Comparison of ENCODE assay signal across 20 cellular contexts in the genomic region with DNA sequence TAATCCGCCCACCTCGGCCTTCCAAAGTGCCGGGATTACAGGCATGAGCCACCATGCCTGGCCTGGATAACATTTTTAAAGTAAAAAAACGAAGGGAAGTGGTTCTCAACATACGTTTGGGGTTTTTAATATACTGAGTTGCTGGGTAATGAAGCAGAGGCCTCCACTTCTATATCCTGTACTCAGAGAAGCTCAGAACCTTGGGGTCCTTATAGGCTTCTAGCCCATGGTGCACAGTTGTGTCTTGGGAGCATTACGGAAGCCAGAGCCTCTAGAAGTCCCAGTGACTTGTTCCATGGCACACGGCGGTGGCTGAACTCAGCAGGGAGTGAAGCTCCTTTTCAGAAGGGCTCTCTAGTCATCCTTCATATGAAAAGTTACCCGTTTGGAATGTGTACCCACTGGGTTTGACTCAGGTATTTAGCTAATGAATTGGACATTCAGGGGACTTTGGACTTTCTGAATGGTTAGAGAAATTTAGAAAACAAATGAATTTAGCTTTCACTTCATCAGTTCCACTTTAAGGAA.
DNase-seq lines count a peak whose midpoint lies in the region; ATAC-seq, FAIRE-seq and TF ChIP-seq lines count a peak whose summit lies in the region.
"Had no signal": no experiment of that assay in that cellular context is flagged by ENCODE, and none has a peak within 500 bp of the region (broad histone marks: within the 10 kb centered on the region; RNA-seq: fewer than 3 reads in every experiment).

No MANE protein-coding gene starts in this region.

- CTCF ChIA-PET in endothelial cell of umbilical vein (lab: Charles Lee): interaction anchor here (0.7 to 3.4 kb wide), 9 partner anchors 23 to 122 kb away, joined by 3 to 16 read pairs (median 3); no protein-coding TSS in a partner anchor

- ATAC-seq in heart right ventricle: no peak
- ATAC-seq in Right ventricle myocardium inferior: no peak
- ATAC-seq in sciatic nerve: no peak
- ATAC-seq in stimulated activated naive CD8-positive, alpha-beta T cell treated with anti-CD3 and anti-CD28 coated beads, Interleukin-15, amount 100 ng/mL, for 72 hours: no peak
- ATAC-seq: naive thymus-derived CD8-positive, alpha-beta T cell had no signal

- DNase-seq in heart right ventricle (no peak), Right ventricle myocardium inferior (ENCODE audit: missing footprints) (no peak), endothelial cell of umbilical vein (ENCODE audit: low read depth, low spot score) (no peak), sciatic nerve (ENCODE audit: low spot score) (peak; percentile 18), vagina (ENCODE audit: extremely low spot score in 2 of 2) (no peak), HCEC 1CT (no peak), NCI-H1694 treated with DMSO at 0.1 percent for 48 hours (lab: John Stamatoyannopoulos, UW) (no peak)
- no peak for DNase-seq in stimulated activated naive CD8-positive, alpha-beta T cell treated with anti-CD3 and anti-CD28 coated beads, Interleukin-15, amount 100 ng/mL, for 72 hours
- DNase-seq: activated B cell treated with CpG ODN at 0.5 μM for 24 hours; activated CD4-positive, alpha-beta memory T cell treated with anti-CD3 and anti-CD28 coated beads for 36 hours; activated naive CD4-positive, alpha-beta T cell; activated T-cell treated with anti-CD3 and anti-CD28 coated beads, Interleukin-2, amount 50 U/mL, for 1 hour; naive thymus-derived CD8-positive, alpha-beta T cell; NCI-H1048; NCI-H524 treated with DMSO at 0.1 percent for 48 hours; stimulated activated CD4-positive, alpha-beta T cell treated with anti-CD3 and anti-CD28 coated beads, Interleukin-12 subunit alpha, Interleukin-12 subunit beta, amount 100 ng/mL, for 4 hours had no signal

- no peak overlapping the region for H3K4me3 ChIP-seq in heart right ventricle
- no peak overlapping the region for H3K4me3 ChIP-seq in endothelial cell of umbilical vein (replicated peaks in 1 of 3; ENCODE audit: insufficient read depth in 1 of 3, low read depth in 1 of 3, low read length in 3 of 3)
- H3K4me3 ChIP-seq in vagina: no peak overlapping the region
- H3K4me3 ChIP-seq: tibial artery had no signal

- H3K9ac ChIP-seq in endothelial cell of umbilical vein (replicated peaks; ENCODE audit: extremely low read depth, insufficient read depth, low read length): peak overlapping the region; percentile 33

- H3K9me3 ChIP-seq in heart right ventricle (no peaks in the 10 kb centered on the region), endothelial cell of umbilical vein (replicated peaks; ENCODE audit: control insufficient read depth, insufficient read depth, low read length) (no peaks in the 10 kb centered on the region), vagina (no peaks in the 10 kb centered on the region)
- H3K9me3 ChIP-seq: tibial artery had no signal

- H3K9me1 ChIP-seq in endothelial cell of umbilical vein (replicated peaks; ENCODE audit: control insufficient read depth, extremely low read depth, insufficient read depth, low read length): no peaks in the 10 kb centered on the region

- TSS peak; percentile 5 for BruUV-seq in endothelial cell of umbilical vein (replicated peaks; lab: Mats Ljungman, UMichigan)

- TF ChIP-seq CTCF in heart right ventricle (IDR thresholded peaks at IDR 0.05): no peak
- TF ChIP-seq CTCF in endothelial cell of umbilical vein (IDR thresholded peaks at IDR 0.05; ENCODE audit: extremely low read depth in 1 of 2, insufficient read depth in 1 of 2, low read depth in 1 of 2, low read length in 2 of 2): no peak
- TF ChIP-seq CTCF in vagina (IDR thresholded peaks at IDR 0.05): no peak

- TF ChIP-seq POLR2A in endothelial cell of umbilical vein (IDR thresholded peaks at IDR 0.05; ENCODE audit: low read depth, low read length) (no peak), vagina (IDR thresholded peaks at IDR 0.05) (no peak)

- no peak for FAIRE-seq in endothelial cell of umbilical vein (lab: Jason Lieb, UNC)
- FAIRE-seq: H1 had no signal

- no peaks in the 10 kb centered on the region for H3K4me1 Mint-ChIP-seq in stimulated activated naive CD8-positive, alpha-beta T cell treated with anti-CD3 and anti-CD28 coated beads, Interleukin-15, amount 100 ng/mL, for 72 hours

- no peaks in the 10 kb centered on the region for H3K27me3 Mint-ChIP-seq in stimulated activated naive CD8-positive, alpha-beta T cell treated with anti-CD3 and anti-CD28 coated beads, Interleukin-15, amount 100 ng/mL, for 72 hours
- H3K27me3 Mint-ChIP-seq: activated B cell treated with CpG ODN at 0.5 μM for 24 hours; activated CD4-positive, alpha-beta memory T cell treated with anti-CD3 and anti-CD28 coated beads for 36 hours; memory B cell; naive thymus-derived CD8-positive, alpha-beta T cell had no signal

- POLR2A ChIA-PET in endothelial cell of umbilical vein (lab: Charles Lee): interaction anchor here (1.2 kb wide), 1 partner anchor 47 kb away, joined by 3 read pairs; no protein-coding TSS in a partner anchor

- no peak overlapping the region for H2AFZ ChIP-seq in endothelial cell of umbilical vein (ENCODE audit: low read depth, low read length)

- intact Hi-C loops in heart right ventricle (cut with DNase I): loop anchor here in 9 of 10 donors (1.0 to 10.0 kb wide), 8 partner anchors 53 to 113 kb away; a partner anchor contains a TSS
- intact Hi-C loops in Right ventricle myocardium inferior (cut with DNase I): loop anchor here (2.0 kb wide), 3 partner anchors 67 to 119 kb away; a partner anchor contains a TSS
- intact Hi-C loops in endothelial cell of umbilical vein (cut with micrococcal nuclease): loop anchor here (2.0 to 5.0 kb wide), 5 partner anchors 25 to 119 kb away; no protein-coding TSS in a partner anchor
- intact Hi-C loops in sciatic nerve (cut with DNase I): loop anchor here (10.0 kb wide), 2 partner anchors 53 to 113 kb away; no protein-coding TSS in a partner anchor
- intact Hi-C loops in vagina (cut with DNase I): no loop called here

- H3K9me3 Mint-ChIP-seq in stimulated activated naive CD8-positive, alpha-beta T cell treated with anti-CD3 and anti-CD28 coated beads, Interleukin-15, amount 100 ng/mL, for 72 hours: no peaks in the 10 kb centered on the region
- H3K9me3 Mint-ChIP-seq: activated B cell treated with CpG ODN at 0.5 μM for 24 hours; activated CD4-positive, alpha-beta memory T cell treated with anti-CD3 and anti-CD28 coated beads for 36 hours; memory B cell; naive thymus-derived CD8-positive, alpha-beta T cell; T-helper 1 cell treated with Interleukin-12 subunit alpha and Interleukin-12 subunit beta and Interleukin-4 antibody, amounts not matched to agents 30 μg/mL and 1 μg/mL, for 36 hours had no signal

- H3K4me1 ChIP-seq in heart right ventricle: peaks cover 7 to 85% (median 57%) of the 10 kb centered on the region in 9 donors
- peaks cover 61% of the 10 kb centered on the region for H3K4me1 ChIP-seq in endothelial cell of umbilical vein (ENCODE audit: control insufficient read depth, extremely low read depth, insufficient read depth, low read length)
- peaks cover 5% of the 10 kb centered on the region for H3K4me1 ChIP-seq in vagina
- H3K4me1 ChIP-seq: tibial artery had no signal

- no peak overlapping the region for H3K4me2 ChIP-seq in endothelial cell of umbilical vein (ENCODE audit: insufficient read depth, low read length)

- H4K20me1 ChIP-seq in endothelial cell of umbilical vein (replicated peaks; ENCODE audit: control insufficient read depth, extremely low read depth, insufficient read depth, low read length): no peaks in the 10 kb centered on the region

- H3K27ac Mint-ChIP-seq in stimulated activated naive CD8-positive, alpha-beta T cell treated with anti-CD3 and anti-CD28 coated beads, Interleukin-15, amount 100 ng/mL, for 72 hours: no peak overlapping the region
- H3K27ac Mint-ChIP-seq: activated B cell treated with CpG ODN at 0.5 μM for 24 hours; activated CD4-positive, alpha-beta memory T cell treated with anti-CD3 and anti-CD28 coated beads for 36 hours; memory B cell; T-helper 1 cell treated with Interleukin-12 subunit alpha and Interleukin-12 subunit beta and Interleukin-4 antibody, amounts not matched to agents 30 μg/mL and 1 μg/mL, for 36 hours had no signal

- H3K79me2 ChIP-seq in endothelial cell of umbilical vein (ENCODE audit: control insufficient read depth, insufficient read depth, low read length): peaks cover 68% of the 10 kb centered on the region

- no peak overlapping the region for H3K4me3 Mint-ChIP-seq in stimulated activated naive CD8-positive, alpha-beta T cell treated with anti-CD3 and anti-CD28 coated beads, Interleukin-15, amount 100 ng/mL, for 72 hours
- H3K4me3 Mint-ChIP-seq: activated B cell treated with CpG ODN at 0.5 μM for 24 hours; activated CD4-positive, alpha-beta memory T cell treated with anti-CD3 and anti-CD28 coated beads for 36 hours; memory B cell; naive thymus-derived CD8-positive, alpha-beta T cell; T-helper 1 cell treated with Interleukin-12 subunit alpha and Interleukin-12 subunit beta and Interleukin-4 antibody, amounts not matched to agents 30 μg/mL and 1 μg/mL, for 36 hours had no signal

- WGBS in heart right ventricle, 2 donors: 81 to 83% methylated on average over 9 of the region's 9 CpGs

- H3K27me3 ChIP-seq in heart right ventricle (no peaks in the 10 kb centered on the region), endothelial cell of umbilical vein (ENCODE audit: control insufficient read depth in 2 of 2, insufficient read depth in 2 of 2, low read length in 2 of 2) (no peaks in the 10 kb centered on the region), vagina (no peaks in the 10 kb centered on the region)
- H3K27me3 ChIP-seq: tibial artery had no signal

- H3K36me3 ChIP-seq in heart right ventricle (peaks cover 0 to 100% (median 85%) of the 10 kb centered on the region in 9 donors), endothelial cell of umbilical vein (ENCODE audit: control insufficient read depth in 2 of 2, extremely low read depth in 1 of 2, insufficient read depth in 2 of 2, low read length in 2 of 2) (peaks cover 58 to 65% of the 10 kb centered on the region in 2 experiments), vagina (peaks cover 4 to 92% of the 10 kb centered on the region in 2 donors)

- dilution Hi-C loops in endothelial cell of umbilical vein (cut with MboI; ENCODE audit: extremely low pct_ligation_motif_present, low sequenced_read_pairs): no loop called here

- H3K27ac ChIP-seq in heart right ventricle: peak overlapping the region in 9 of 10 donors; percentile 3 to 77 (median 45)
- H3K27ac ChIP-seq in endothelial cell of umbilical vein (ENCODE audit: insufficient read depth, low read depth, low read length): peak overlapping the region; percentile 91
- peak overlapping the region; percentile 38 for H3K27ac ChIP-seq in vagina
- H3K27ac ChIP-seq: tibial artery had no signal

TF ChIP-seq in endothelial cell of umbilical vein, 7 proteins besides CTCF, POLR2A, EP300 and RAD21:
- TF ChIP-seq POLR2AphosphoS5 (IDR thresholded peaks at IDR 0.05; ENCODE audit: insufficient read depth, low read depth, low read length): no peak
- TF ChIP-seq EZH2 (IDR thresholded peaks at IDR 0.05; ENCODE audit: borderline replicate concordance, low read depth, low read length, severe bottlenecking): no peak
- no peak for TF ChIP-seq MYC (IDR thresholded peaks at IDR 0.05; ENCODE audit: low read depth, low read length)

Comparison
In these comparisons a context has a peak if more than half of its experiments do, and no peak if none do; other contexts are left out.
1. H3K27ac ChIP-seq: peak in every context shown above with its lines; median percentile 91 in endothelial cell of umbilical vein; 45 in heart right ventricle; 38 in vagina.